In the genomic region with DNA sequence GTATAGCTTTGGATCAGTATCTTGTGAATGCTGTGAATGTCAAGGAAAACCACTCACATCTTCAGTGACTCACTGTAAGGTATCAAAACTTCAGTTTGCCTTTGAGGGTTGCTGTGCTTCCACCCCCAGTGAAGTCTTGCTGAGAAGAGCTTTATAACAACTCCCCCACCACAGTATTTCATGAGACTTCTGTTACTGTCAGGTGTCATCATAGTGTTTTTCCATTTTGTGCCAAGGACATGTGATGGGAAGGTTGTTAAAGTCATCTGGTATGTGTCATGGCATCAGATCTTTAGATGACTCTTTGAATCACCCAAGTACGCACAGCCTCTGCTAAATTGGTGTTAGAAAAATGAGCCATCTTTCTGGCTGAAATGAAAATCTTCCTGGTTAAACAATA, we compare ENCODE assay signal across 13 cellular contexts.
A peak's percentile ranks its signal among the peaks of the same experiment; 100 is the strongest.
DNase-seq lines count a peak whose midpoint lies in the region; ATAC-seq and TF ChIP-seq lines count a peak whose summit lies in the region.
"Had no signal": no experiment of that assay in that cellular context is flagged by ENCODE, and none has a peak within 500 bp of the region (broad histone marks: within the 10 kb centered on the region; RNA-seq: fewer than 3 reads in every experiment).

No MANE protein-coding gene starts in this region.

- H3K27ac ChIP-seq in HEK293 (ENCODE audit: extremely low read depth, low read depth, low read length) (no peak overlapping the region), gastrocnemius medialis (no peak overlapping the region)
- H3K27ac ChIP-seq: A549, C4-2B, HL-60 had no signal

- H3K4me3 ChIP-seq in HEK293 (ENCODE audit: low read depth, low read length) (no peak overlapping the region), gastrocnemius medialis (no peak overlapping the region)
- H3K4me3 ChIP-seq: A549 had no signal

- CTCF ChIA-PET in HEK293 (lab: Yijun Ruan, JAX) = interaction anchor here (0.6 to 1.4 kb wide), 4 partner anchors 9 to 395 kb away, joined by 3 to 4 read pairs (median 3); no protein-coding TSS in a partner anchor

- intact Hi-C loops in gastrocnemius medialis (cut with DNase I; ENCODE audit: low total_unique reads) = no loop called here
- intact Hi-C loops in natural killer cell (cut with micrococcal nuclease) = no loop called here

- H3K4me1 Mint-ChIP-seq in natural killer cell = no peaks in the 10 kb centered on the region
- H3K4me1 Mint-ChIP-seq: CD4-positive, alpha-beta memory T cell had no signal

- no peaks in the 10 kb centered on the region for H3K9me3 Mint-ChIP-seq in natural killer cell

- H3K27me3 Mint-ChIP-seq in natural killer cell (ENCODE audit: low read depth in 2 of 2) = no peaks in the 10 kb centered on the region

- no peak overlapping the region for H3K27ac Mint-ChIP-seq in natural killer cell
- H3K27ac Mint-ChIP-seq: CD4-positive, alpha-beta memory T cell had no signal

- no peak for TF ChIP-seq POLR2A in gastrocnemius medialis (IDR thresholded peaks at IDR 0.05)

- H3K36me3 ChIP-seq in HEK293 (ENCODE audit: control insufficient read depth in 2 of 2, insufficient read depth in 1 of 2, low read length in 2 of 2) (no peaks in the 10 kb centered on the region), gastrocnemius medialis (no peaks in the 10 kb centered on the region)
- H3K36me3 ChIP-seq: BE2C had no signal

- no peaks in the 10 kb centered on the region for H3K27me3 ChIP-seq in gastrocnemius medialis
- H3K27me3 ChIP-seq: BE2C had no signal

- in situ Hi-C loops in Caki2 (cut with HindIII; ENCODE audit: low pct_unique_long_range_greater_than_20kb, low sequenced_read_pairs) (no loop called here), gastrocnemius medialis (cut with MboI; ENCODE audit: low sequenced_read_pairs in 4 of 4) (loop anchor here in 1 of 4 donors (10.0 kb wide), 1 partner anchor 107 kb away; no protein-coding TSS in a partner anchor)

- H3K9me3 ChIP-seq in HEK293 (ENCODE audit: control insufficient read depth, insufficient read depth, low read depth, low read length) = no peaks in the 10 kb centered on the region
- H3K9me3 ChIP-seq in gastrocnemius medialis = no peaks in the 10 kb centered on the region
- H3K9me3 ChIP-seq: A549, BE2C had no signal

- no peak for TF ChIP-seq CTCF in HEK293 (tag by site-specific recombination; IDR thresholded peaks at IDR 0.05)
- no peak for TF ChIP-seq CTCF in gastrocnemius medialis (IDR thresholded peaks at IDR 0.05 in 4 of 5, conservative IDR thresholded peaks at IDR 0.05 in 1 of 5)
- TF ChIP-seq CTCF in natural killer cell (IDR thresholded peaks at IDR 0.05) = no peak

- H3K36me3 Mint-ChIP-seq in natural killer cell = no peaks in the 10 kb centered on the region
- H3K36me3 Mint-ChIP-seq: CD4-positive, alpha-beta memory T cell had no signal

- H3K4me1 ChIP-seq in HEK293 (ENCODE audit: control insufficient read depth, insufficient read depth, low read length) = no peaks in the 10 kb centered on the region
- H3K4me1 ChIP-seq in gastrocnemius medialis = no peaks in the 10 kb centered on the region
- H3K4me1 ChIP-seq: A549, BE2C had no signal

- DNase-seq in Caki2 (ENCODE audit: low read depth) (peak; percentile 3), kidney glomerular epithelial cell (lab: John Stamatoyannopoulos, UW) (peak; percentile 30), gastrocnemius medialis (no peak), OCI-M2 (lab: John Stamatoyannopoulos, UW; ENCODE audit: unreplicated experiment) (no peak), natural killer cell (no peak), NK-92 (lab: John Stamatoyannopoulos, UW; ENCODE audit: unreplicated experiment) (no peak)
- DNase-seq: BE2C; CD4-positive, alpha-beta memory T cell; HCEC 1CT had no signal

- POLR2A ChIA-PET in HEK293 (lab: Yijun Ruan, JAX) = no interaction called here

- H3K4me3 Mint-ChIP-seq in natural killer cell = no peak overlapping the region
- H3K4me3 Mint-ChIP-seq: CD4-positive, alpha-beta memory T cell had no signal

- ATAC-seq in gastrocnemius medialis = peak; percentile 24 to 26
- ATAC-seq in natural killer cell = no peak
- ATAC-seq: A549 had no signal

TF ChIP-seq in HEK293, 187 proteins besides CTCF, POLR2A, EP300 and RAD21:
- no peak for TF ChIP-seq GLIS1 (tag by site-specific recombination; IDR thresholded peaks at IDR 0.05)
- 0 out of 2 replicates have a peak, but pooled peaks have one; percentile 34 for TF ChIP-seq ZNF677 (tag by site-specific recombination; IDR thresholded peaks at IDR 0.05)
- TF ChIP-seq, protein P1, sequence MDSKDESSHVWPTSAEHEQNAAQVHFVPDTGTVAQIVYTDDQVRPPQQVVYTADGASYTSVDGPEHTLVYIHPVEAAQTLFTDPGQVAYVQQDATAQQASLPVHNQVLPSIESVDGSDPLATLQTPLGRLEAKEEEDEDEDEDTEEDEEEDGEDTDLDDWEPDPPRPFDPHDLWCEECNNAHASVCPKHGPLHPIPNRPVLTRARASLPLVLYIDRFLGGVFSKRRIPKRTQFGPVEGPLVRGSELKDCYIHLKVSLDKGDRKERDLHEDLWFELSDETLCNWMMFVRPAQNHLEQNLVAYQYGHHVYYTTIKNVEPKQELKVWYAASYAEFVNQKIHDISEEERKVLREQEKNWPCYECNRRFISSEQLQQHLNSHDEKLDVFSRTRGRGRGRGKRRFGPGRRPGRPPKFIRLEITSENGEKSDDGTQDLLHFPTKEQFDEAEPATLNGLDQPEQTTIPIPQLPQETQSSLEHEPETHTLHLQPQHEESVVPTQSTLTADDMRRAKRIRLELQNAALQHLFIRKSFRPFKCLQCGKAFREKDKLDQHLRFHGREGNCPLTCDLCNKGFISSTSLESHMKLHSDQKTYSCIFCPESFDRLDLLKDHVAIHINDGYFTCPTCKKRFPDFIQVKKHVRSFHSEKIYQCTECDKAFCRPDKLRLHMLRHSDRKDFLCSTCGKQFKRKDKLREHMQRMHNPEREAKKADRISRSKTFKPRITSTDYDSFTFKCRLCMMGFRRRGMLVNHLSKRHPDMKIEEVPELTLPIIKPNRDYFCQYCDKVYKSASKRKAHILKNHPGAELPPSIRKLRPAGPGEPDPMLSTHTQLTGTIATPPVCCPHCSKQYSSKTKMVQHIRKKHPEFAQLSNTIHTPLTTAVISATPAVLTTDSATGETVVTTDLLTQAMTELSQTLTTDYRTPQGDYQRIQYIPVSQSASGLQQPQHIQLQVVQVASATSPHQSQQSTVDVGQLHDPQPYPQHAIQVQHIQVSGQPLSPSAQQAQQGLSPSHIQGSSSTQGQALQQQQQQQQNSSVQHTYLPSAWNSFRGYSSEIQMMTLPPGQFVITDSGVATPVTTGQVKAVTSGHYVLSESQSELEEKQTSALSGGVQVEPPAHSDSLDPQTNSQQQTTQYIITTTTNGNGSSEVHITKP (tag by site-specific recombination; IDR thresholded peaks at IDR 0.05) = no peak
- TF ChIP-seq, protein P2, sequence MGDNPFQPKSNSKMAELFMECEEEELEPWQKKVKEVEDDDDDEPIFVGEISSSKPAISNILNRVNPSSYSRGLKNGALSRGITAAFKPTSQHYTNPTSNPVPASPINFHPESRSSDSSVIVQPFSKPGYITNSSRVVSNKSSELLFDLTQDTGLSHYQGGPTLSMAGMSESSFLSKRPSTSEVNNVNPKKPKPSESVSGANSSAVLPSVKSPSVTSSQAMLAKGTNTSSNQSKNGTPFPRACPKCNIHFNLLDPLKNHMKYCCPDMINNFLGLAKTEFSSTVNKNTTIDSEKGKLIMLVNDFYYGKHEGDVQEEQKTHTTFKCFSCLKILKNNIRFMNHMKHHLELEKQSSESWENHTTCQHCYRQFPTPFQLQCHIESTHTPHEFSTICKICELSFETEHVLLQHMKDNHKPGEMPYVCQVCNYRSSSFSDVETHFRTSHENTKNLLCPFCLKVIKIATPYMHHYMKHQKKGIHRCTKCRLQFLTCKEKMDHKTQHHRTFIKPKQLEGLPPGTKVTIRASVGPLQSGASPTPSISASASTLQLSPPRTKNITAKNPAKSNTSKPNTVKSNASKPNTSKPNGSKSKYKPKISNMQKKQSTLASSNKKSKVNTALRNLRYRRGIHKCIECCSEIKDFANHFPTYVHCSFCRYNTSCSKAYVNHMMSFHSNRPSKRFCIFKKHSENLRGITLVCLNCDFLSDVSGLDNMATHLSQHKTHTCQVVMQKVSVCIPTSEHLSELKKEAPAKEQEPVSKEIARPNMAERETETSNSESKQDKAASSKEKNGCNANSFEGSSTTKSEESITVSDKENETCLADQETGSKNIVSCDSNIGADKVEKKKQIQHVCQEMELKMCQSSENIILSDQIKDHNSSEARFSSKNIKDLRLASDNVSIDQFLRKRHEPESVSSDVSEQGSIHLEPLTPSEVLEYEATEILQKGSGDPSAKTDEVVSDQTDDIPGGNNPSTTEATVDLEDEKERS (tag by site-specific recombination; IDR thresholded peaks at IDR 0.05) = no peak

Comparison
In these comparisons a context has a peak if more than half of its experiments do, and no peak if none do; other contexts are left out.
1. DNase-seq: peak in Caki2 (single experiment) and kidney glomerular epithelial cell (single experiment); none in gastrocnemius medialis (0 of 2), OCI-M2 (single experiment), natural killer cell (single experiment) and NK-92 (single experiment).
2. ATAC-seq: peak in gastrocnemius medialis (2 of 2); none in natural killer cell (0 of 3).